In genomic region chr1:7476861-7477534, GRCh38 we compare ENCODE assay signal across 19 cellular contexts.
"Had no signal": no experiment of that assay in that cellular context is flagged by ENCODE, and none has a peak within 500 bp of the region (broad histone marks: within the 10 kb centered on the region; RNA-seq: fewer than 3 reads in every experiment).

No MANE protein-coding gene starts in this region.

- H3K27me3 ChIP-seq: ascending aorta, gastroesophageal sphincter, pancreas, sigmoid colon, stomach had no signal

- H3K4me1 Mint-ChIP-seq: activated naive CD4-positive, alpha-beta T cell treated with anti-CD3 and anti-CD28 coated beads, Interleukin-2, amount 10 ng/mL, durations not matched to agents 7 days and 5 days had no signal

- H3K27ac Mint-ChIP-seq: activated naive CD4-positive, alpha-beta T cell treated with anti-CD3 and anti-CD28 coated beads, Interleukin-2, amount 10 ng/mL, durations not matched to agents 7 days and 5 days; activated T-helper 2 cell treated with anti-CD3 and anti-CD28 coated beads, Interferon-gamma antibody, Interleukin-2, Interleukin-4, amounts not matched to agents 10 μg/mL and 5 μg/mL and 100 μg/mL, durations not matched to agents 14 hours and 24 hours and 36 hours; natural killer cell treated with Interleukin-12 subunit alpha and Interleukin-12 subunit beta and Interleukin-15 and Interleukin-18, amount 100 ng/mL, for 72 hours had no signal

- H3K9me3 ChIP-seq: ascending aorta, gastroesophageal sphincter, pancreas, sigmoid colon, stomach, thoracic aorta had no signal

- H3K27ac ChIP-seq: ascending aorta, epithelial cell of prostate, pancreas, thoracic aorta had no signal

- DNase-seq: activated CD4-positive, alpha-beta T cell treated with anti-CD3 and anti-CD28 coated beads, Interleukin-2, amount 50 U/mL, for 4 hours; activated CD4-positive, CD25-positive, alpha-beta regulatory T cell treated with anti-CD3 and anti-CD28 coated beads, Interleukin-2, amount 50 U/mL, for 72 hours; activated naive CD4-positive, alpha-beta T cell treated with anti-CD3 and anti-CD28 coated beads, Interleukin-2, amount 10 ng/mL, durations not matched to agents 7 days and 5 days; dermis blood vessel endothelial cell; mesenchymal stem cell; sigmoid colon; stimulated activated CD4-positive, alpha-beta T cell treated with anti-CD3 and anti-CD28 coated beads, Interleukin-12 subunit alpha, Interleukin-12 subunit beta, amount 100 ng/mL, for 4 hours; stimulated activated CD4-positive, alpha-beta T cell treated with anti-CD3 and anti-CD28 coated beads, Interleukin-2, amount 100 ng/mL, for 24 hours; stomach; SW 1271 had no signal

- H3K4me3 ChIP-seq: ascending aorta, gastroesophageal sphincter, pancreas, sigmoid colon, stomach, thoracic aorta had no signal

- ATAC-seq: gastroesophageal sphincter; left lobe of liver; natural killer cell treated with Interleukin-12 subunit alpha and Interleukin-12 subunit beta and Interleukin-15 and Interleukin-18, amount 100 ng/mL, for 72 hours; pancreas had no signal

- H3K36me3 Mint-ChIP-seq: activated naive CD4-positive, alpha-beta T cell treated with anti-CD3 and anti-CD28 coated beads, Interleukin-2, amount 10 ng/mL, durations not matched to agents 7 days and 5 days; natural killer cell treated with Interleukin-12 subunit alpha and Interleukin-12 subunit beta and Interleukin-15 and Interleukin-18, amount 100 ng/mL, for 72 hours had no signal

- H3K4me1 ChIP-seq: pancreas had no signal

- H3K9me3 Mint-ChIP-seq: activated naive CD4-positive, alpha-beta T cell treated with anti-CD3 and anti-CD28 coated beads, Interleukin-2, amount 10 ng/mL, durations not matched to agents 7 days and 5 days; activated T-helper 2 cell treated with anti-CD3 and anti-CD28 coated beads, Interferon-gamma antibody, Interleukin-2, Interleukin-4, amounts not matched to agents 10 μg/mL and 5 μg/mL and 100 μg/mL, durations not matched to agents 14 hours and 24 hours and 36 hours; natural killer cell treated with Interleukin-12 subunit alpha and Interleukin-12 subunit beta and Interleukin-15 and Interleukin-18, amount 100 ng/mL, for 72 hours had no signal

- FAIRE-seq: islet of Langerhans, pancreas had no signal

- H3K27me3 Mint-ChIP-seq: activated naive CD4-positive, alpha-beta T cell treated with anti-CD3 and anti-CD28 coated beads, Interleukin-2, amount 10 ng/mL, durations not matched to agents 7 days and 5 days; natural killer cell treated with Interleukin-12 subunit alpha and Interleukin-12 subunit beta and Interleukin-15 and Interleukin-18, amount 100 ng/mL, for 72 hours had no signal

- H3K36me3 ChIP-seq: ascending aorta, gastroesophageal sphincter, pancreas, sigmoid colon, stomach, thoracic aorta had no signal

- H3K4me3 Mint-ChIP-seq: activated naive CD4-positive, alpha-beta T cell treated with anti-CD3 and anti-CD28 coated beads, Interleukin-2, amount 10 ng/mL, durations not matched to agents 7 days and 5 days; natural killer cell treated with Interleukin-12 subunit alpha and Interleukin-12 subunit beta and Interleukin-15 and Interleukin-18, amount 100 ng/mL, for 72 hours had no signal
